In genomic region chr10:97023401-97024180, GRCh38 we compare ENCODE assay signal across 14 cellular contexts.
A peak's percentile ranks its signal among the peaks of the same experiment; 100 is the strongest.
DNase-seq lines count a peak whose midpoint lies in the region; ATAC-seq and TF ChIP-seq lines count a peak whose summit lies in the region.
"Had no signal": no experiment of that assay in that cellular context is flagged by ENCODE, and none has a peak within 500 bp of the region (broad histone marks: within the 10 kb centered on the region; RNA-seq: fewer than 3 reads in every experiment).

No MANE protein-coding gene starts in this region.

- POLR2A ChIA-PET in HCT116 (lab: Charles Lee) (interaction anchor here (2.7 kb wide), 1 partner anchor 13 kb away, joined by 8 read pairs; no protein-coding TSS in a partner anchor), SK-N-SH (lab: Yijun Ruan, JAX) (no interaction called here), A673 (lab: Charles Lee; ENCODE audit: low non-redundant PET) (no interaction called here)

- H3K4me3 ChIP-seq in HCT116 (replicated peaks in 1 of 2; ENCODE audit: low read depth in 1 of 2, low read length in 2 of 2) (peak overlapping the region in 1 of 2 experiments; percentile 3; a peak in 1 of 4 replicates), SK-N-SH (ENCODE audit: low read depth in 2 of 2, low read length in 1 of 2) (0 out of 4 replicates have a peak overlapping the region, but pooled peaks of 1 of the 2 experiments have one; percentile 43), skeletal muscle tissue (ENCODE audit: low read length in 3 of 3) (no peak overlapping the region), A673 (ENCODE audit: low read depth, low read length, poor library complexity, severe bottlenecking) (no peak overlapping the region)
- H3K4me3 ChIP-seq: stomach had no signal

- no peak for TF ChIP-seq EP300 in SK-N-SH (IDR thresholded peaks at IDR 0.05; ENCODE audit: borderline replicate concordance in 1 of 2, low read depth in 1 of 2, low read length in 1 of 2)

- H3K9me3 ChIP-seq in HCT116 (ENCODE audit: control insufficient read depth in 1 of 2, insufficient read depth in 1 of 2, low read depth in 1 of 2, low read length in 2 of 2) (no peaks in the 10 kb centered on the region), SK-N-SH (no peaks in the 10 kb centered on the region), skeletal muscle tissue (ENCODE audit: control insufficient read depth in 3 of 3, low read length in 3 of 3) (no peaks in the 10 kb centered on the region), A673 (ENCODE audit: low read depth, low read length, poor library complexity, severe bottlenecking) (no peaks in the 10 kb centered on the region)
- H3K9me3 ChIP-seq: stomach had no signal

- no peak for DNase-seq in HCT116 (ENCODE audit: low read depth, low spot score)
- no peak for DNase-seq in SK-N-SH
- DNase-seq in fibroblast of peridontal ligament (ENCODE audit: extremely low read depth): peak; percentile 45
- no peak for DNase-seq in A673 (ENCODE audit: low spot score)
- DNase-seq in EL: no peak
- DNase-seq in NCI-H526 treated with DMSO at 0.1 percent for 48 hours (lab: John Stamatoyannopoulos, UW): no peak
- DNase-seq: activated CD4-positive, alpha-beta memory T cell treated with anti-CD3 and anti-CD28 coated beads for 36 hours; activated effector memory CD4-positive, alpha-beta T cell treated with Interleukin-2 at 50 U/mL for 16 hours; CD4-positive, alpha-beta memory T cell; central memory CD4-positive, alpha-beta T cell; NCI-H1105; NCI-H446; stomach had no signal

- TF ChIP-seq CTCF in HCT116 (IDR thresholded peaks at IDR 0.05 in 2 of 3, conservative IDR thresholded peaks at IDR 0.05 in 1 of 3; ENCODE audit: borderline replicate concordance in 1 of 3, insufficient read depth in 1 of 3, low read depth in 2 of 3, low read length in 2 of 3) (no peak), SK-N-SH (IDR thresholded peaks at IDR 0.05) (no peak), A673 (conservative IDR thresholded peaks at IDR 0.05; ENCODE audit: low read depth, low read length) (no peak)

- ATAC-seq in HCT116: no peak

- H4K20me1 ChIP-seq in HCT116 (ENCODE audit: insufficient read depth) (no peaks in the 10 kb centered on the region), SK-N-SH (ENCODE audit: insufficient read depth) (no peaks in the 10 kb centered on the region; the same call in 1 of the 2 replicates)

- peaks cover 27% of the 10 kb centered on the region for H3F3A ChIP-seq in SK-N-SH (replicated peaks; ENCODE audit: insufficient read depth)

- intact Hi-C loops in HCT116 (cut with micrococcal nuclease) (loop anchor here (2.0 to 10.0 kb wide), 2 partner anchors 109 to 627 kb away; no protein-coding TSS in a partner anchor), A673 (cut with micrococcal nuclease; ENCODE audit: unreplicated experiment) (loop anchor here (2.0 to 10.0 kb wide), 3 partner anchors 259 to 649 kb away; no protein-coding TSS in a partner anchor)

- H3K9me2 ChIP-seq in HCT116 (ENCODE audit: insufficient read depth) (no peaks in the 10 kb centered on the region), SK-N-SH (no peaks in the 10 kb centered on the region)

- no peak overlapping the region; the same call in 1 of the 2 replicates for H3K27ac ChIP-seq in HCT116 (ENCODE audit: low read depth, low read length)
- H3K27ac ChIP-seq in SK-N-SH (ENCODE audit: low read depth in 2 of 2, low read length in 1 of 2): peak overlapping the region in 1 of 2 experiments; percentile 77; a peak in 3 of 4 replicates
- H3K27ac ChIP-seq in skeletal muscle tissue (ENCODE audit: low read depth, low read length): peak overlapping the region; percentile 97
- no peak overlapping the region for H3K27ac ChIP-seq in A673 (ENCODE audit: low read depth, low read length, poor library complexity, severe bottlenecking)

- H3K4me1 ChIP-seq in HCT116 (ENCODE audit: control insufficient read depth in 1 of 2, insufficient read depth in 2 of 2, low read length in 2 of 2) (peaks cover 11 to 20% of the 10 kb centered on the region in 2 experiments; a peak in 3 of 4 replicates), SK-N-SH (ENCODE audit: control insufficient read depth in 1 of 2, insufficient read depth in 2 of 2, low read depth in 1 of 2, low read length in 1 of 2) (peaks cover 0 to 16% of the 10 kb centered on the region in 2 experiments; a peak in 1 of 4 replicates), skeletal muscle tissue (ENCODE audit: control insufficient read depth in 3 of 3, insufficient read depth in 3 of 3, low read length in 3 of 3) (peaks cover 36 to 67% (median 55%) of the 10 kb centered on the region in 3 donors), A673 (ENCODE audit: insufficient read depth, low read length, poor library complexity, severe bottlenecking) (no peaks in the 10 kb centered on the region)

- TF ChIP-seq POLR2A in HCT116 (IDR thresholded peaks at IDR 0.05; ENCODE audit: borderline replicate concordance, extremely low read depth, insufficient read depth, insufficient read length): no peak

- no TSS peak for BruUV-seq in HCT116 (replicated peaks; lab: Mats Ljungman, UMichigan)
- BruUV-seq in A673 (replicated peaks; lab: Mats Ljungman, UMichigan): no TSS peak

- RAD21 ChIA-PET in HCT116 (lab: Charles Lee; ENCODE audit: low non-redundant PET in 1 of 2, low total read pairs in 2 of 2, uncharacterized antibody in 2 of 2, unreplicated experiment in 2 of 2): interaction anchor here in 1 of 2 experiments (0.7 kb wide), 1 partner anchor 383 kb away, joined by 3 read pairs; no protein-coding TSS in a partner anchor

- H3K79me2 ChIP-seq in HCT116 (ENCODE audit: insufficient read depth, low read length) (no peaks in the 10 kb centered on the region), SK-N-SH (ENCODE audit: insufficient read depth) (no peaks in the 10 kb centered on the region)

- H3K9ac ChIP-seq in HCT116 (ENCODE audit: low read length): no peak overlapping the region
- peak overlapping the region; percentile 54; the same call in 1 of the 2 replicates for H3K9ac ChIP-seq in SK-N-SH
- peak overlapping the region in 2 of 3 donors; percentile 15 to 65 for H3K9ac ChIP-seq in skeletal muscle tissue (ENCODE audit: low read depth in 1 of 3, low read length in 3 of 3)

- H3K4me2 ChIP-seq in HCT116 (ENCODE audit: low read length) (peak overlapping the region; percentile 59), SK-N-SH (peak overlapping the region; percentile 66)

- CTCF ChIA-PET in HCT116 (lab: Charles Lee): interaction anchor here (0.9 to 5.8 kb wide), 5 partner anchors 13 to 382 kb away, joined by 3 to 107 read pairs (median 8); no protein-coding TSS in a partner anchor
- CTCF ChIA-PET in SK-N-SH (lab: Yijun Ruan, JAX): interaction anchor here (0.9 to 6.4 kb wide), 4 partner anchors 13 to 187 kb away, joined by 3 to 75 read pairs (median 10); no protein-coding TSS in a partner anchor
- CTCF ChIA-PET in A673 (lab: Charles Lee): interaction anchor here (2.5 kb wide), 1 partner anchor 14 kb away, joined by 26 read pairs; no protein-coding TSS in a partner anchor

- TF ChIP-seq RAD21 in HCT116 (IDR thresholded peaks at IDR 0.05; ENCODE audit: low read depth) (no peak), SK-N-SH (IDR thresholded peaks at IDR 0.05; ENCODE audit: low read length) (no peak)

- 79% methylated on average over 14 of the region's 14 CpGs for WGBS in SK-N-SH (ENCODE audit: low lambda C conversion rate)

- H3K36me3 ChIP-seq in HCT116 (ENCODE audit: control insufficient read depth in 1 of 2, insufficient read depth in 2 of 2, low read length in 2 of 2) (no peaks in the 10 kb centered on the region), SK-N-SH (replicated peaks in 1 of 2; ENCODE audit: control insufficient read depth in 1 of 2, insufficient read depth in 2 of 2, low read length in 1 of 2) (no peaks in the 10 kb centered on the region), skeletal muscle tissue (ENCODE audit: control insufficient read depth in 3 of 3, insufficient read depth in 3 of 3, low read length in 3 of 3) (no peaks in the 10 kb centered on the region), A673 (ENCODE audit: insufficient read depth, low read length, poor library complexity, severe bottlenecking) (no peaks in the 10 kb centered on the region)
- H3K36me3 ChIP-seq: stomach had no signal

- H2AFZ ChIP-seq in HCT116 (ENCODE audit: low read depth, low read length, poor library complexity, severe bottlenecking): peak overlapping the region; percentile 45
- peak overlapping the region; percentile 30; the same call in 1 of the 2 replicates for H2AFZ ChIP-seq in SK-N-SH (ENCODE audit: low read depth)

- H3K27me3 ChIP-seq in HCT116 (ENCODE audit: insufficient read depth, low read length) (no peaks in the 10 kb centered on the region; the same call in 1 of the 2 replicates), SK-N-SH (ENCODE audit: insufficient read depth) (no peaks in the 10 kb centered on the region), skeletal muscle tissue (ENCODE audit: control insufficient read depth in 3 of 3, insufficient read depth in 3 of 3, low read length in 3 of 3) (no peaks in the 10 kb centered on the region), A673 (replicated peaks; ENCODE audit: insufficient read depth, low read depth, low read length, poor library complexity) (no peaks in the 10 kb centered on the region)
- H3K27me3 ChIP-seq: stomach had no signal

TF ChIP-seq in HCT116, 20 proteins besides CTCF, POLR2A, EP300 and RAD21 (continues in another document):
- TF ChIP-seq POLR2AphosphoS5 (IDR thresholded peaks at IDR 0.05; ENCODE audit: low read depth, low read length) (no peak), SIN3A (IDR thresholded peaks at IDR 0.05; ENCODE audit: low read depth) (no peak)

TF ChIP-seq in SK-N-SH, 30 proteins besides CTCF, POLR2A, EP300 and RAD21 (continues in another document):
- TF ChIP-seq TCF12 (IDR thresholded peaks at IDR 0.05): peak; percentile 8; the same call in 1 of the 2 replicates
